In the genomic region with DNA sequence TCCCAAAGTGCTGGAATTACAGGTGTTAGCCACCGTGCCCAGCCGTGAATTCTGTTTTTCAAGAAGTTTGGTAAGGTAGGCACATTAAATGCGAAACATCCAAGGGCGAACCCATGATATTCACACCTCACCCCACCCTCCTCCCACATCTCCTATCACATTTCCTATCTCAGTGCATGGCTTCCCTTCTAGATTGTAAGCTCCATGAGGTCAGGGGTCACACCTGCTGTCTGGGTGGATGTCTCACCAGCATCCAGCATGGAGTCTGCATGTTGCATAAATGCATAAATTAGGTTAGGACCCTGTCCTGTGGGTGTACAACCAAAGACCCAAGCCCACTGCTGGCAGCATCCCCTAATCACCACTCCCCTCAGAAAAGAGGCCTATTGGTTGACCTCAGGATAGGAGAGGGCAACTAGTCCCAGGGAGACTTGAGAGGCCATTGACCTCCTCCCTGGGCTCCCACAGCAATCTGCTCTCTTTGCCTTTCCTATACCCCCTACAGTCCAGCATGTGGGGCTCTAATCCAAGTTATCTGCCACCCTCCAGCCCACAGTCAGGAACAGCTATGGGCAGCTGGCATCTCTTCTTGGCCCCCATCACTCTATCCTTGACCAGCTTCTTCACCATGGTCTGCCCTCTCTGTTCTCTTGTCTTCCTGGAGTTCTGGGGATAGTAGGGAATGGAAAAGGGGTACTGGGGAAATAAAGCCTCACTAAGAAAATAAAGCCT, we compare ENCODE assay signal across 2 cellular contexts.
TF ChIP-seq lines count a peak whose summit lies in the region.

No MANE protein-coding gene starts in this region.

TF ChIP-seq in GM23338, 12 proteins besides CTCF, POLR2A, EP300 and RAD21:
- TF ChIP-seq POLR2AphosphoS5 (IDR thresholded peaks at IDR 0.05; ENCODE audit: low read depth) = no peak
- TF ChIP-seq, protein P1, sequence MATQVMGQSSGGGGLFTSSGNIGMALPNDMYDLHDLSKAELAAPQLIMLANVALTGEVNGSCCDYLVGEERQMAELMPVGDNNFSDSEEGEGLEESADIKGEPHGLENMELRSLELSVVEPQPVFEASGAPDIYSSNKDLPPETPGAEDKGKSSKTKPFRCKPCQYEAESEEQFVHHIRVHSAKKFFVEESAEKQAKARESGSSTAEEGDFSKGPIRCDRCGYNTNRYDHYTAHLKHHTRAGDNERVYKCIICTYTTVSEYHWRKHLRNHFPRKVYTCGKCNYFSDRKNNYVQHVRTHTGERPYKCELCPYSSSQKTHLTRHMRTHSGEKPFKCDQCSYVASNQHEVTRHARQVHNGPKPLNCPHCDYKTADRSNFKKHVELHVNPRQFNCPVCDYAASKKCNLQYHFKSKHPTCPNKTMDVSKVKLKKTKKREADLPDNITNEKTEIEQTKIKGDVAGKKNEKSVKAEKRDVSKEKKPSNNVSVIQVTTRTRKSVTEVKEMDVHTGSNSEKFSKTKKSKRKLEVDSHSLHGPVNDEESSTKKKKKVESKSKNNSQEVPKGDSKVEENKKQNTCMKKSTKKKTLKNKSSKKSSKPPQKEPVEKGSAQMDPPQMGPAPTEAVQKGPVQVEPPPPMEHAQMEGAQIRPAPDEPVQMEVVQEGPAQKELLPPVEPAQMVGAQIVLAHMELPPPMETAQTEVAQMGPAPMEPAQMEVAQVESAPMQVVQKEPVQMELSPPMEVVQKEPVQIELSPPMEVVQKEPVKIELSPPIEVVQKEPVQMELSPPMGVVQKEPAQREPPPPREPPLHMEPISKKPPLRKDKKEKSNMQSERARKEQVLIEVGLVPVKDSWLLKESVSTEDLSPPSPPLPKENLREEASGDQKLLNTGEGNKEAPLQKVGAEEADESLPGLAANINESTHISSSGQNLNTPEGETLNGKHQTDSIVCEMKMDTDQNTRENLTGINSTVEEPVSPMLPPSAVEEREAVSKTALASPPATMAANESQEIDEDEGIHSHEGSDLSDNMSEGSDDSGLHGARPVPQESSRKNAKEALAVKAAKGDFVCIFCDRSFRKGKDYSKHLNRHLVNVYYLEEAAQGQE (IDR thresholded peaks at IDR 0.05; ENCODE audit: unreplicated experiment) = no peak
- no peak for TF ChIP-seq STAT1 (IDR thresholded peaks at IDR 0.05; ENCODE audit: unreplicated experiment)
TF ChIP-seq in GM23338: peak in this region for 0.

TF ChIP-seq in GM12878, 131 proteins besides CTCF, POLR2A, EP300 and RAD21:
- TF ChIP-seq KAT2A (conservative IDR thresholded peaks at IDR 0.05; ENCODE audit: control insufficient read depth, low read depth, low read length) (no peak), STAT1 (conservative IDR thresholded peaks at IDR 0.05) (no peak), ZSCAN29 (IDR thresholded peaks at IDR 0.05) (no peak), TCF12 (IDR thresholded peaks at IDR 0.05; ENCODE audit: low read depth, low read length) (no peak), RELA (IDR thresholded peaks at IDR 0.05; ENCODE audit: borderline replicate concordance, partially characterized antibody) (no peak), JUND (IDR thresholded peaks at IDR 0.05; ENCODE audit: low read depth, low read length) (no peak), SREBF1 (IDR thresholded peaks at IDR 0.05; ENCODE audit: low read length) (no peak), POU2F2 (IDR thresholded peaks at IDR 0.05; ENCODE audit: borderline replicate concordance, low read depth, low read length) (no peak), NR2F1 (conservative IDR thresholded peaks at IDR 0.05) (no peak), SIX5 (IDR thresholded peaks at IDR 0.05; ENCODE audit: low read depth, low read length, severe bottlenecking) (no peak), FOXK2 (IDR thresholded peaks at IDR 0.05) (no peak), ZZZ3 (IDR thresholded peaks at IDR 0.05; ENCODE audit: control insufficient read depth, insufficient read length, low read depth) (no peak), SIN3A (IDR thresholded peaks at IDR 0.05; ENCODE audit: low read depth, low read length) (no peak), MXI1 (IDR thresholded peaks at IDR 0.05; ENCODE audit: low read depth, low read length) (no peak), RFX5 (IDR thresholded peaks at IDR 0.05; ENCODE audit: low read depth, low read length) (no peak), ZNF622 (IDR thresholded peaks at IDR 0.05) (no peak)
- TF ChIP-seq, protein P2, sequence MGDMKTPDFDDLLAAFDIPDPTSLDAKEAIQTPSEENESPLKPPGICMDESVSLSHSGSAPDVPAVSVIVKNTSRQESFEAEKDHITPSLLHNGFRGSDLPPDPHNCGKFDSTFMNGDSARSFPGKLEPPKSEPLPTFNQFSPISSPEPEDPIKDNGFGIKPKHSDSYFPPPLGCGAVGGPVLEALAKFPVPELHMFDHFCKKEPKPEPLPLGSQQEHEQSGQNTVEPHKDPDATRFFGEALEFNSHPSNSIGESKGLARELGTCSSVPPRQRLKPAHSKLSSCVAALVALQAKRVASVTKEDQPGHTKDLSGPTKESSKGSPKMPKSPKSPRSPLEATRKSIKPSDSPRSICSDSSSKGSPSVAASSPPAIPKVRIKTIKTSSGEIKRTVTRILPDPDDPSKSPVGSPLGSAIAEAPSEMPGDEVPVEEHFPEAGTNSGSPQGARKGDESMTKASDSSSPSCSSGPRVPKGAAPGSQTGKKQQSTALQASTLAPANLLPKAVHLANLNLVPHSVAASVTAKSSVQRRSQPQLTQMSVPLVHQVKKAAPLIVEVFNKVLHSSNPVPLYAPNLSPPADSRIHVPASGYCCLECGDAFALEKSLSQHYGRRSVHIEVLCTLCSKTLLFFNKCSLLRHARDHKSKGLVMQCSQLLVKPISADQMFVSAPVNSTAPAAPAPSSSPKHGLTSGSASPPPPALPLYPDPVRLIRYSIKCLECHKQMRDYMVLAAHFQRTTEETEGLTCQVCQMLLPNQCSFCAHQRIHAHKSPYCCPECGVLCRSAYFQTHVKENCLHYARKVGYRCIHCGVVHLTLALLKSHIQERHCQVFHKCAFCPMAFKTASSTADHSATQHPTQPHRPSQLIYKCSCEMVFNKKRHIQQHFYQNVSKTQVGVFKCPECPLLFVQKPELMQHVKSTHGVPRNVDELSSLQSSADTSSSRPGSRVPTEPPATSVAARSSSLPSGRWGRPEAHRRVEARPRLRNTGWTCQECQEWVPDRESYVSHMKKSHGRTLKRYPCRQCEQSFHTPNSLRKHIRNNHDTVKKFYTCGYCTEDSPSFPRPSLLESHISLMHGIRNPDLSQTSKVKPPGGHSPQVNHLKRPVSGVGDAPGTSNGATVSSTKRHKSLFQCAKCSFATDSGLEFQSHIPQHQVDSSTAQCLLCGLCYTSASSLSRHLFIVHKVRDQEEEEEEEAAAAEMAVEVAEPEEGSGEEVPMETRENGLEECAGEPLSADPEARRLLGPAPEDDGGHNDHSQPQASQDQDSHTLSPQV (IDR thresholded peaks at IDR 0.05) = no peak
- TF ChIP-seq, protein P3, sequence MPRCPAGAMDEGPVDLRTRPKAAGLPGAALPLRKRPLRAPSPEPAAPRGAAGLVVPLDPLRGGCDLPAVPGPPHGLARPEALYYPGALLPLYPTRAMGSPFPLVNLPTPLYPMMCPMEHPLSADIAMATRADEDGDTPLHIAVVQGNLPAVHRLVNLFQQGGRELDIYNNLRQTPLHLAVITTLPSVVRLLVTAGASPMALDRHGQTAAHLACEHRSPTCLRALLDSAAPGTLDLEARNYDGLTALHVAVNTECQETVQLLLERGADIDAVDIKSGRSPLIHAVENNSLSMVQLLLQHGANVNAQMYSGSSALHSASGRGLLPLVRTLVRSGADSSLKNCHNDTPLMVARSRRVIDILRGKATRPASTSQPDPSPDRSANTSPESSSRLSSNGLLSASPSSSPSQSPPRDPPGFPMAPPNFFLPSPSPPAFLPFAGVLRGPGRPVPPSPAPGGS (IDR thresholded peaks at IDR 0.05; ENCODE audit: borderline replicate concordance, insufficient read depth, low read depth, low read length, poor library complexity, severe bottlenecking) = no peak
- TF ChIP-seq, protein P4, sequence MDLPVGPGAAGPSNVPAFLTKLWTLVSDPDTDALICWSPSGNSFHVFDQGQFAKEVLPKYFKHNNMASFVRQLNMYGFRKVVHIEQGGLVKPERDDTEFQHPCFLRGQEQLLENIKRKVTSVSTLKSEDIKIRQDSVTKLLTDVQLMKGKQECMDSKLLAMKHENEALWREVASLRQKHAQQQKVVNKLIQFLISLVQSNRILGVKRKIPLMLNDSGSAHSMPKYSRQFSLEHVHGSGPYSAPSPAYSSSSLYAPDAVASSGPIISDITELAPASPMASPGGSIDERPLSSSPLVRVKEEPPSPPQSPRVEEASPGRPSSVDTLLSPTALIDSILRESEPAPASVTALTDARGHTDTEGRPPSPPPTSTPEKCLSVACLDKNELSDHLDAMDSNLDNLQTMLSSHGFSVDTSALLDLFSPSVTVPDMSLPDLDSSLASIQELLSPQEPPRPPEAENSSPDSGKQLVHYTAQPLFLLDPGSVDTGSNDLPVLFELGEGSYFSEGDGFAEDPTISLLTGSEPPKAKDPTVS (IDR thresholded peaks at IDR 0.05; ENCODE audit: low read depth, low read length) = no peak
